24 cellular contexts compared by ENCODE assay signal in the genomic region with DNA sequence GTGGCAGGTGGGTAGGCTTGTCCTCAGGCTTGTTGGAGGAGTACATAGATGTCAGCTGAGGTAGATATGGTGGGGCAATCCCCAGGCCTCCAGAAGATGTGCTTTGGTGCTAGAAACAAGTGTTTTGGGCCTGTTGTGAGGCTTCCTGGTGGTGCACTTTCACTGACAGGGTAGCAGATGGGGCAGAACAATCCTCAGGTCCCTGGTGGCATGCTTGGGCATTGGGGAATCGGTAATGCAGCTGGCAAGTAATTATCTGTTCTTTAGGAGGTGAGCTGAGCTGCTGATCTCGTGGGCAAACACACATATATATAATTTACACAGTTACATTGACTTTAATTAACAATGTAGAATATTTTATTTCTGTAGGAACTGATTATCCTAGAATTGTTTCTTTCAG.
"Had no signal": no experiment of that assay in that cellular context is flagged by ENCODE, and none has a peak within 500 bp of the region (broad histone marks: within the 10 kb centered on the region; RNA-seq: fewer than 3 reads in every experiment).

No MANE protein-coding gene starts in this region.

- DNase-seq: activated CD4-positive, alpha-beta T cell treated with anti-CD3 and anti-CD28 coated beads, Interleukin-2, amount 10 ng/mL, durations not matched to agents 24 days and 14 days; activated CD4-positive, alpha-beta T cell treated with anti-CD3 and anti-CD28 coated beads, Interleukin-2, amount 50 U/mL, for 4 hours; activated CD8-positive, alpha-beta T cell treated with anti-CD3 and anti-CD28 coated beads for 36 hours; activated gamma-delta T cell treated with Interleukin-2 at 50 U/mL for 16 hours; activated naive CD4-positive, alpha-beta T cell treated with anti-CD3 and anti-CD28 coated beads for 36 hours; activated T-cell treated with anti-CD3 and anti-CD28 coated beads, Interleukin-2, amount 50 U/mL, for 1 hour; adrenal gland; body of pancreas; cortex of kidney; NCI-H1092 treated with DMSO at 0.1 percent for 48 hours; NCI-H1417; NCI-H187; NCI-H2029 treated with DMSO at 0.1 percent for 48 hours; NCI-H2107; NCI-H510A; PC-3; Peyer's patch; RPMI8226; SHP77 treated with DMSO at 0.1 percent for 48 hours; SK-N-SH had no signal

- H3K4me3 Mint-ChIP-seq: activated CD4-positive, alpha-beta T cell treated with anti-CD3 and anti-CD28 coated beads, Interleukin-2, amount 10 ng/mL, durations not matched to agents 24 days and 14 days; activated CD8-positive, alpha-beta T cell treated with anti-CD3 and anti-CD28 coated beads for 36 hours; activated naive CD4-positive, alpha-beta T cell treated with anti-CD3 and anti-CD28 coated beads for 36 hours; T-helper 1 cell treated with Interleukin-12 subunit alpha and Interleukin-12 subunit beta and Interleukin-4 antibody, amounts not matched to agents 30 μg/mL and 1 μg/mL, for 36 hours; T-helper 2 cell treated with Interferon-gamma antibody and Interleukin-4, amounts not matched to agents 5 μg/mL and 100 μg/mL, for 36 hours had no signal

- H3K4me1 Mint-ChIP-seq: activated CD4-positive, alpha-beta T cell treated with anti-CD3 and anti-CD28 coated beads, Interleukin-2, amount 10 ng/mL, durations not matched to agents 24 days and 14 days had no signal

- H3K27ac Mint-ChIP-seq: activated CD4-positive, alpha-beta T cell treated with anti-CD3 and anti-CD28 coated beads, Interleukin-2, amount 10 ng/mL, durations not matched to agents 24 days and 14 days; activated CD8-positive, alpha-beta T cell treated with anti-CD3 and anti-CD28 coated beads for 36 hours; activated naive CD4-positive, alpha-beta T cell treated with anti-CD3 and anti-CD28 coated beads for 36 hours; activated naive CD4-positive, alpha-beta T cell treated with anti-CD3 and anti-CD28 coated beads, Interleukin-2, amount 50 U/mL, for 72 hours; activated T-helper 2 cell treated with anti-CD3 and anti-CD28 coated beads, Interferon-gamma antibody, Interleukin-2, Interleukin-4, amounts not matched to agents 10 μg/mL and 5 μg/mL and 100 μg/mL, durations not matched to agents 14 hours and 24 hours and 36 hours; T-helper 1 cell treated with Interleukin-12 subunit alpha and Interleukin-12 subunit beta and Interleukin-4 antibody, amounts not matched to agents 30 μg/mL and 1 μg/mL, for 36 hours; T-helper 2 cell treated with Interferon-gamma antibody and Interleukin-4, amounts not matched to agents 5 μg/mL and 100 μg/mL, for 36 hours had no signal

- H3K27me3 Mint-ChIP-seq: activated CD4-positive, alpha-beta T cell treated with anti-CD3 and anti-CD28 coated beads, Interleukin-2, amount 10 ng/mL, durations not matched to agents 24 days and 14 days; activated CD8-positive, alpha-beta T cell treated with anti-CD3 and anti-CD28 coated beads for 36 hours had no signal
